Comparison of ENCODE assay signal across 8 cellular contexts in the genomic region with DNA sequence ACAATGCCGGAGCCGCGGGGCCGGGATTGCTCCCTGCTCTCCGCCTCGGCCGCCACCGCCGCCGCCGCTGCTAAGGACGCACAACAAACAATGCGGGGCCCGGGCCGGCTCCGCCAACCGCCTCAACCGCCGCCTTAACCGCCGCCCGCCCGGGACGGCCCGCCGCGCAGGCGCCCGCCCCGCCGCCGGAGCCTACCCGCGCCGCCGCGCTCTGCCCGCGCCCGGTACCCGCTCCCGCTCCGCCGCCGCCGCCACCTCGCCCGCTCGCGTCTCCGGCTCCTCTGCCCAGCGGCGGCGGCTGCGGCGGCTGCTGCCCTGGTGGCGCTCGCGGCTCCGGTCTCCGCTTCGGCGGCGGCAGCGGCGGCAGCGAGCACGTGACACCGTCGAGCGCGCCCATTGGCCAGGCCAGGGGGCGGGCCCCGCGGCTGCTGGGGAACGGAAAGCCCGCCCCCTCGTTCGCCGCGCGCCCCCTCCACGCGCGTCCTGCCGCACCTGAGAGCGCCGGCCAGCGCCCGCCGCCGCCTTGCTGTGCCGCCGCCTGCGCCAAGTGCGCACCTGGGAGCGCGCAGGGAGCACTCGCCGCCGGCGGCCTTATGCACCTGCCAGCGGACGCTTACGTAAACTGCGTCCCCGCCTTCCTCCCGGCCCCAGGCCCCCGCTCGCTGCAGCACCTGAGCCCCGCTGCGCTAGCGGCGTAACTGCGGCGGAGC. TPM values are rescaled to one million over a fixed set of nuclear protein-coding genes. Genes with fewer than 3 reads are reported as not detected.
DNase-seq lines count a peak whose midpoint lies in the region; ATAC-seq and TF ChIP-seq lines count a peak whose summit lies in the region.

STRBP (minus strand) TSS at position 347 of the 710 bp plus-strand sequence. CDS start 84,452 bp downstream, outside the sequence.

- ATAC-seq in GM18858 (IDR thresholded peaks at IDR 0.05; ENCODE audit: unreplicated experiment) (peak; percentile 81), HG03066 (IDR thresholded peaks at IDR 0.05; ENCODE audit: low read depth, unreplicated experiment) (peak; percentile 78)

- H3K9me3 ChIP-seq in iPS-18c (ENCODE audit: control insufficient read depth, insufficient read depth, low read length): peaks cover 3% of the 10 kb centered on the region
- no peaks in the 10 kb centered on the region for H3K9me3 ChIP-seq in skeletal muscle tissue (ENCODE audit: control insufficient read depth in 3 of 3, low read length in 3 of 3)

- in situ Hi-C loops in brain microvascular endothelial cell (cut with HindIII; ENCODE audit: low pct_ligation_motif_present, low sequenced_read_pairs): no loop called here

- DNase-seq in 8988T: peak; percentile 97
- DNase-seq in NCI-H2107 (lab: John Stamatoyannopoulos, UW): peak; percentile 91
- DNase-seq in UCSD-AML1 (lab: John Stamatoyannopoulos, UW; ENCODE audit: unreplicated experiment): peak; percentile 90
- peak; percentile 57 for DNase-seq in brain microvascular endothelial cell

- H3K27ac ChIP-seq in brain microvascular endothelial cell: no peak within 1 kb of the TSS
- H3K27ac ChIP-seq in skeletal muscle tissue (ENCODE audit: low read depth, low read length): peak within 1 kb of the TSS; percentile 47

- H3K36me3 ChIP-seq in brain microvascular endothelial cell (replicated peaks) (no peaks in the 10 kb centered on the region), skeletal muscle tissue (ENCODE audit: control insufficient read depth in 3 of 3, insufficient read depth in 3 of 3, low read length in 3 of 3) (no peaks in the 10 kb centered on the region)

- peak within 1 kb of the TSS; percentile 65 to 85 (median 75) for H3K9ac ChIP-seq in skeletal muscle tissue (ENCODE audit: low read depth in 1 of 3, low read length in 3 of 3)

- H3K27me3 ChIP-seq in brain microvascular endothelial cell (replicated peaks) (peaks cover 10% of the 10 kb centered on the region), skeletal muscle tissue (ENCODE audit: control insufficient read depth in 3 of 3, insufficient read depth in 3 of 3, low read length in 3 of 3) (no peaks in the 10 kb centered on the region)

- H3K4me3 ChIP-seq in brain microvascular endothelial cell (ENCODE audit: low read depth, low read length) (peak within 1 kb of the TSS; percentile 66), iPS-18c (ENCODE audit: insufficient read depth, low read depth, low read length) (peak within 1 kb of the TSS; percentile 79), skeletal muscle tissue (ENCODE audit: low read length in 3 of 3) (peak within 1 kb of the TSS; percentile 74 to 83 (median 82))

- TF ChIP-seq CTCF in brain microvascular endothelial cell (IDR thresholded peaks at IDR 0.05; ENCODE audit: low read depth, low read length, missing control alignments): no peak

- H3K4me1 ChIP-seq in skeletal muscle tissue (ENCODE audit: control insufficient read depth in 3 of 3, insufficient read depth in 3 of 3, low read length in 3 of 3): peaks cover 5 to 16% (median 12%) of the 10 kb centered on the region in 3 donors

RNA-seq across cellular contexts. Expression of gene STRBP, which starts in this region (rescaled TPM):
- 4.2 TPM for total RNA-seq in skeletal muscle tissue
